ENCODE assay signal across 11 cellular contexts in the genomic region with DNA sequence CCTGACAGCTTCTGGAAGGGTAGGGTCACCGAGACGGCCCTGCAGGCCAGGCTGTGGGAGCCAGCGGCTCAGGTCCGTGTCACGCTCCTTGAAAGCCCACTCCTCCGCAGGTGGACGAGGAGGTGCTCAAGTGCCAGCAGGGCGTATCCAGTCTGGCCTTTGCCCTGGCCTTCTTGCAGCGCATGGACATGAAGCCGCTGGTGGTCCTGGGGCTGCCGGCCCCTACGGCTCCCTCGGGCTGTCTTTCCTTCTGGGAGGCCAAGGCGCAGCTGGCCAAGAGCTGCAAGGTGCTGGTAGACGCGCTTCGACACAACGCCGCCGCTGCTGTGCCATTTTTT. TPM values are rescaled to one million over a fixed set of nuclear protein-coding genes. Genes with fewer than 3 reads are reported as not detected.
DNase-seq lines count a peak whose midpoint lies in the region; ATAC-seq and TF ChIP-seq lines count a peak whose summit lies in the region.
"Had no signal": no experiment of that assay in that cellular context is flagged by ENCODE, and none has a peak within 500 bp of the region (broad histone marks: within the 10 kb centered on the region; RNA-seq: fewer than 3 reads in every experiment).

No MANE protein-coding gene starts in this region.

- TF ChIP-seq CTCF in VCaP (conservative IDR thresholded peaks at IDR 0.05) (no peak), hepatocyte (IDR thresholded peaks at IDR 0.05; ENCODE audit: poor library complexity) (no peak)

- H3K27ac Mint-ChIP-seq in CD8-positive, alpha-beta memory T cell = no peak overlapping the region

- POLR2A ChIA-PET in CD8-positive, alpha-beta memory T cell (lab: Charles Lee) = interaction anchor here (0.6 kb wide), 1 partner anchor 10 kb away, joined by 3 read pairs; no protein-coding TSS in a partner anchor

- H3K4me3 ChIP-seq in CD8-positive, alpha-beta memory T cell (ENCODE audit: low read length) = peak overlapping the region; percentile 90
- H3K4me3 ChIP-seq in hepatocyte (peak overlapping the region; percentile 27), rectal smooth muscle tissue (ENCODE audit: low read length) (peak overlapping the region; percentile 29)

- H3K27me3 ChIP-seq in CD8-positive, alpha-beta memory T cell (ENCODE audit: insufficient read depth, low read length, poor library complexity, severe bottlenecking) = no peaks in the 10 kb centered on the region
- H3K27me3 ChIP-seq in hepatocyte = peaks cover 42% of the 10 kb centered on the region
- peaks cover 12% of the 10 kb centered on the region for H3K27me3 ChIP-seq in rectal smooth muscle tissue (ENCODE audit: control insufficient read depth, insufficient read depth, low read length)
- H3K27me3 ChIP-seq: SJSA1 had no signal

- H3K36me3 Mint-ChIP-seq in CD8-positive, alpha-beta memory T cell = peaks cover 0 to 11% (median 2%) of the 10 kb centered on the region in 3 donors

- no peaks in the 10 kb centered on the region for H3K9me3 Mint-ChIP-seq in CD8-positive, alpha-beta memory T cell

- no peak for DNase-seq in CD8-positive, alpha-beta memory T cell
- DNase-seq in hepatocyte (ENCODE audit: low spot score) = no peak
- no peak for DNase-seq in T-helper 2 cell
- no peak for DNase-seq in ureter (ENCODE audit: low spot score)
- DNase-seq in NK-92 (lab: John Stamatoyannopoulos, UW; ENCODE audit: unreplicated experiment) = no peak
- DNase-seq: NCI-H1417 treated with DMSO at 0.1 percent for 48 hours had no signal

- peak overlapping the region; percentile 75 for H2AFZ ChIP-seq in hepatocyte

- CTCF ChIA-PET in CD8-positive, alpha-beta memory T cell (lab: Charles Lee) = interaction anchor here (1.0 to 1.2 kb wide), 2 partner anchors 11 to 340 kb away, joined by 3 to 4 read pairs; partner anchors contain the start of gene GRN

- H3K79me2 ChIP-seq in hepatocyte = no peaks in the 10 kb centered on the region

- no peak overlapping the region for H3K27ac ChIP-seq in CD8-positive, alpha-beta memory T cell (ENCODE audit: low read depth, low read length)
- H3K27ac ChIP-seq in VCaP (peak overlapping the region; percentile 82; the same call in 1 of the 2 replicates), hepatocyte (no peak overlapping the region), rectal smooth muscle tissue (ENCODE audit: low read depth, low read length) (no peak overlapping the region)
- H3K27ac ChIP-seq: SJSA1 had no signal

- H3K27me3 Mint-ChIP-seq in CD8-positive, alpha-beta memory T cell = peaks cover 4 to 8% of the 10 kb centered on the region in 2 donors

- peak overlapping the region; percentile 94 for H3K4me2 ChIP-seq in hepatocyte

- peaks cover 28% of the 10 kb centered on the region for H3K4me1 ChIP-seq in CD8-positive, alpha-beta memory T cell (ENCODE audit: insufficient read depth, low read length)
- H3K4me1 ChIP-seq in hepatocyte (ENCODE audit: insufficient read depth) = peaks cover 21% of the 10 kb centered on the region
- H3K4me1 ChIP-seq in rectal smooth muscle tissue (ENCODE audit: control insufficient read depth, insufficient read depth, low read length) = peaks cover 8% of the 10 kb centered on the region

- peak overlapping the region; percentile 60 to 96 (median 90) for H3K4me3 Mint-ChIP-seq in CD8-positive, alpha-beta memory T cell

- no peaks in the 10 kb centered on the region for H3K9me3 ChIP-seq in CD8-positive, alpha-beta memory T cell (ENCODE audit: low read length)
- no peaks in the 10 kb centered on the region for H3K9me3 ChIP-seq in hepatocyte (ENCODE audit: low read depth)
- H3K9me3 ChIP-seq: SJSA1 had no signal

- ATAC-seq in GM21528 (IDR thresholded peaks at IDR 0.05; ENCODE audit: low FRiP score, unreplicated experiment) = no peak

- H4K20me1 ChIP-seq in hepatocyte (ENCODE audit: insufficient read depth, poor library complexity, severe bottlenecking) = no peaks in the 10 kb centered on the region

- no peaks in the 10 kb centered on the region for H3K9me2 ChIP-seq in hepatocyte (replicated peaks; ENCODE audit: insufficient read depth)

- WGBS in hepatocyte (ENCODE audit: low lambda C conversion rate, missing lambda C conversion rate) = 6% methylated on average over 13 of the region's 20 CpGs

- no peaks in the 10 kb centered on the region for H3K36me3 ChIP-seq in CD8-positive, alpha-beta memory T cell (ENCODE audit: insufficient read depth, low read length)
- H3K36me3 ChIP-seq in hepatocyte (replicated peaks; ENCODE audit: insufficient read depth, low read depth) = no peaks in the 10 kb centered on the region
- H3K36me3 ChIP-seq in rectal smooth muscle tissue (ENCODE audit: control insufficient read depth, insufficient read depth, low read length) = peaks cover 2% of the 10 kb centered on the region

- peaks cover 19 to 33% (median 20%) of the 10 kb centered on the region in 3 donors for H3K4me1 Mint-ChIP-seq in CD8-positive, alpha-beta memory T cell

- H3K9ac ChIP-seq in rectal smooth muscle tissue (ENCODE audit: low read length) = peak overlapping the region; percentile 8

RNA-seq across cellular contexts. Expression of gene NAGS, which starts 1.1 kb away (rescaled TPM):
- total RNA-seq in CD8-positive, alpha-beta memory T cell = under 1 TPM; 0.60 to 0.74 TPM
- polyA plus RNA-seq in CD8-positive, alpha-beta memory T cell = 1.0 TPM
- total RNA-seq in hepatocyte (11.2 and 14.0 TPM in 2 replicates), ureter (2.2 TPM)
- 8.0 and 14.4 TPM in 2 replicates for polyA plus RNA-seq in hepatocyte

RNA-seq across cellular contexts. Expression of gene TMEM101, which starts 9.3 kb away (rescaled TPM):
- total RNA-seq in CD8-positive, alpha-beta memory T cell = 10 to 100 TPM; 32.5 to 36.0 TPM
- 28.8 TPM for polyA plus RNA-seq in CD8-positive, alpha-beta memory T cell
- total RNA-seq in hepatocyte (41.0 and 43.3 TPM in 2 replicates), ureter (20.3 TPM)
- 27.8 and 33.4 TPM in 2 replicates for polyA plus RNA-seq in hepatocyte

RNA-seq across cellular contexts. Expression of gene PYY, which starts 51.8 kb away (rescaled TPM):
- total RNA-seq in CD8-positive, alpha-beta memory T cell = not detected
- polyA plus RNA-seq in CD8-positive, alpha-beta memory T cell = not detected
- 3.2 TPM in 1 of 2 replicates, not detected in the other for total RNA-seq in hepatocyte
- 0.28 and 16.9 TPM in 2 replicates for polyA plus RNA-seq in hepatocyte
- total RNA-seq in ureter = not detected
- total RNA-seq: Daoy, SJSA1 had no signal

Comparison
In these comparisons a context has a peak if more than half of its experiments do, and no peak if none do; other contexts are left out.
1. H3K4me3 ChIP-seq: peak in every context shown above with its lines; median percentile 90 in CD8-positive, alpha-beta memory T cell; 29 in rectal smooth muscle tissue; 27 in hepatocyte.